ENCODE assay signal across 1 cellular context in genomic region chr19:7419153-7419552, GRCh38.
TF ChIP-seq lines count a peak whose summit lies in the region.

No MANE protein-coding gene starts in this region.

TF ChIP-seq in GM12878, 131 proteins besides CTCF, POLR2A, EP300 and RAD21 (continued from another document):
- TF ChIP-seq MLLT1 (IDR thresholded peaks at IDR 0.05) = no peak
- TF ChIP-seq SMARCA5 (IDR thresholded peaks at IDR 0.05) = no peak
- no peak for TF ChIP-seq FOXK2 (IDR thresholded peaks at IDR 0.05)
- no peak for TF ChIP-seq POLR2AphosphoS5 (IDR thresholded peaks at IDR 0.05; ENCODE audit: low read length)
- no peak for TF ChIP-seq NFXL1 (IDR thresholded peaks at IDR 0.05; ENCODE audit: borderline replicate concordance)
- no peak for TF ChIP-seq ZNF384 (IDR thresholded peaks at IDR 0.05; ENCODE audit: borderline replicate concordance, low read depth, low read length)
- TF ChIP-seq KAT2A (conservative IDR thresholded peaks at IDR 0.05; ENCODE audit: control insufficient read depth, low read depth, low read length) = no peak
- TF ChIP-seq CHD2 (IDR thresholded peaks at IDR 0.05; ENCODE audit: borderline replicate concordance, low read depth, low read length) = no peak
- TF ChIP-seq EZH2 (IDR thresholded peaks at IDR 0.05; ENCODE audit: borderline replicate concordance, control insufficient read depth, low read depth, low read length) = no peak
- no peak for TF ChIP-seq USF1 (IDR thresholded peaks at IDR 0.05; ENCODE audit: borderline replicate concordance, extremely low read length, insufficient read depth, low read depth, low read length)
- no peak for TF ChIP-seq ZNF274 (IDR thresholded peaks at IDR 0.05; ENCODE audit: insufficient read depth, insufficient read length)
